In genomic region chr7:24757799-24758275, GRCh38 we compare ENCODE assay signal across 8 cellular contexts. TPM values are rescaled to one million over a fixed set of nuclear protein-coding genes. Genes with fewer than 3 reads are reported as not detected.
A peak's percentile ranks its signal among the peaks of the same experiment; 100 is the strongest.
DNase-seq lines count a peak whose midpoint lies in the region; ATAC-seq and TF ChIP-seq lines count a peak whose summit lies in the region.

No MANE protein-coding gene starts in this region.

- no peak overlapping the region for H3K27ac Mint-ChIP-seq in activated T-helper 1 cell treated with anti-CD3 and anti-CD28 coated beads, Interleukin-12 subunit alpha, Interleukin-12 subunit beta, Interleukin-2, Interleukin-4 antibody, amounts not matched to agents 30 ng/mL and 10 ng/mL and 1 ng/mL, durations not matched to agents 14 hours and 24 hours and 36 hours

- TF ChIP-seq CTCF in left ventricle myocardium inferior (IDR thresholded peaks at IDR 0.05; ENCODE audit: borderline replicate concordance) (no peak), GM13976 (IDR thresholded peaks at IDR 0.05; ENCODE audit: borderline replicate concordance, control extremely low read depth, extremely low read depth, insufficient read depth, missing control alignments) (no peak)

- peak overlapping the region; percentile 83 for H3K4me3 ChIP-seq in left ventricle myocardium inferior

- H3K4me3 Mint-ChIP-seq in activated T-helper 1 cell treated with anti-CD3 and anti-CD28 coated beads, Interleukin-12 subunit alpha, Interleukin-12 subunit beta, Interleukin-2, Interleukin-4 antibody, amounts not matched to agents 30 ng/mL and 10 ng/mL and 1 ng/mL, durations not matched to agents 14 hours and 24 hours and 36 hours = peak overlapping the region; percentile 68

- DNase-seq in NCI-H82 (lab: John Stamatoyannopoulos, UW) (peak; percentile 22), NCI-H82 treated with DMSO at 0.1 percent for 48 hours (lab: John Stamatoyannopoulos, UW; ENCODE audit: unreplicated experiment) (no peak), left ventricle myocardium inferior (no peak), retina (peak; percentile 87), GM13976 (ENCODE audit: low spot score) (no peak)
- DNase-seq in activated T-helper 1 cell treated with anti-CD3 and anti-CD28 coated beads, Interleukin-12 subunit alpha, Interleukin-12 subunit beta, Interleukin-2, Interleukin-4 antibody, amounts not matched to agents 30 ng/mL and 10 ng/mL and 1 ng/mL, durations not matched to agents 14 hours and 24 hours and 36 hours (ENCODE audit: low spot score) = no peak

- peaks cover 24% of the 10 kb centered on the region for H3K4me1 ChIP-seq in left ventricle myocardium inferior

- intact Hi-C loops in activated T-helper 1 cell treated with anti-CD3 and anti-CD28 coated beads, Interleukin-12 subunit alpha, Interleukin-12 subunit beta, Interleukin-2, Interleukin-4 antibody, amounts not matched to agents 30 ng/mL and 10 ng/mL and 1 ng/mL, durations not matched to agents 14 hours and 24 hours and 36 hours (cut with micrococcal nuclease) = loop anchor here (1.0 to 10.0 kb wide), 10 partner anchors 41 to 1575 kb away; partner anchors contain the start of genes CYCS, NUP42 and TRA2A
- intact Hi-C loops in left ventricle myocardium inferior (cut with micrococcal nuclease) = no loop called here

- no peaks in the 10 kb centered on the region for H3K36me3 ChIP-seq in left ventricle myocardium inferior

- in situ Hi-C loops in GM13976 (cut with MboI; ENCODE audit: low sequenced_read_pairs, unreplicated experiment) = no loop called here

- peak overlapping the region; percentile 86 for H3K27ac ChIP-seq in left ventricle myocardium inferior (replicated peaks)

- peaks cover 7% of the 10 kb centered on the region for H3K36me3 Mint-ChIP-seq in activated T-helper 1 cell treated with anti-CD3 and anti-CD28 coated beads, Interleukin-12 subunit alpha, Interleukin-12 subunit beta, Interleukin-2, Interleukin-4 antibody, amounts not matched to agents 30 ng/mL and 10 ng/mL and 1 ng/mL, durations not matched to agents 14 hours and 24 hours and 36 hours (ENCODE audit: low read depth)

- H3K27me3 ChIP-seq in left ventricle myocardium inferior (ENCODE audit: low read depth) = no peaks in the 10 kb centered on the region

- H3K9me3 ChIP-seq in left ventricle myocardium inferior (replicated peaks) = no peaks in the 10 kb centered on the region

- H3K9me3 Mint-ChIP-seq in activated T-helper 1 cell treated with anti-CD3 and anti-CD28 coated beads, Interleukin-12 subunit alpha, Interleukin-12 subunit beta, Interleukin-2, Interleukin-4 antibody, amounts not matched to agents 30 ng/mL and 10 ng/mL and 1 ng/mL, durations not matched to agents 14 hours and 24 hours and 36 hours = peaks cover 3% of the 10 kb centered on the region

- H3K4me1 Mint-ChIP-seq in activated T-helper 1 cell treated with anti-CD3 and anti-CD28 coated beads, Interleukin-12 subunit alpha, Interleukin-12 subunit beta, Interleukin-2, Interleukin-4 antibody, amounts not matched to agents 30 ng/mL and 10 ng/mL and 1 ng/mL, durations not matched to agents 14 hours and 24 hours and 36 hours (ENCODE audit: low read depth) = peaks cover 38% of the 10 kb centered on the region

- ATAC-seq in HG03108 (IDR thresholded peaks at IDR 0.05; ENCODE audit: unreplicated experiment) (peak; percentile 10), GM21367 (IDR thresholded peaks at IDR 0.05; ENCODE audit: unreplicated experiment) (no peak)

- peaks cover 44% of the 10 kb centered on the region for H3K27me3 Mint-ChIP-seq in activated T-helper 1 cell treated with anti-CD3 and anti-CD28 coated beads, Interleukin-12 subunit alpha, Interleukin-12 subunit beta, Interleukin-2, Interleukin-4 antibody, amounts not matched to agents 30 ng/mL and 10 ng/mL and 1 ng/mL, durations not matched to agents 14 hours and 24 hours and 36 hours (ENCODE audit: insufficient read depth)

RNA-seq across cellular contexts. Expression of gene GSDME, which starts 0.6 kb away (rescaled TPM):
- total RNA-seq in activated T-helper 1 cell treated with anti-CD3 and anti-CD28 coated beads, Interleukin-12 subunit alpha, Interleukin-12 subunit beta, Interleukin-2, Interleukin-4 antibody, amounts not matched to agents 30 ng/mL and 10 ng/mL and 1 ng/mL, durations not matched to agents 14 hours and 24 hours and 36 hours = 10.6 and 11.0 TPM in 2 replicates
- 5.6 TPM for total RNA-seq in left ventricle myocardium inferior

Comparison
In these comparisons a context has a peak if more than half of its experiments do, and no peak if none do; other contexts are left out.
1. DNase-seq: peak in NCI-H82 (single experiment) and retina (single experiment); none in NCI-H82 treated with DMSO at 0.1 percent for 48 hours (single experiment), activated T-helper 1 cell treated with anti-CD3 and anti-CD28 coated beads, Interleukin-12 subunit alpha, Interleukin-12 subunit beta, Interleukin-2, Interleukin-4 antibody, amounts not matched to agents 30 ng/mL and 10 ng/mL and 1 ng/mL, durations not matched to agents 14 hours and 24 hours and 36 hours (single experiment), left ventricle myocardium inferior (single experiment) and GM13976 (single experiment).